ENCODE assay signal across 1 cellular context in genomic region chr16:65116818-65117430, GRCh38.
TF ChIP-seq lines count a peak whose summit lies in the region.

No MANE protein-coding gene starts in this region.

TF ChIP-seq in IMR-90, 13 proteins besides CTCF, POLR2A, EP300 and RAD21 (continued from another document):
- no peak for TF ChIP-seq ELK1 (IDR thresholded peaks at IDR 0.05; ENCODE audit: borderline replicate concordance, low read depth, low read length)
- TF ChIP-seq RFX5 (IDR thresholded peaks at IDR 0.05; ENCODE audit: low read depth, low read length) = no peak
- TF ChIP-seq NFE2L2 (IDR thresholded peaks at IDR 0.05; ENCODE audit: low read depth, low read length) = no peak
- TF ChIP-seq SMC3 (IDR thresholded peaks at IDR 0.05; ENCODE audit: low read depth, low read length) = no peak
- TF ChIP-seq CEBPB (IDR thresholded peaks at IDR 0.05; ENCODE audit: low read depth, low read length) = no peak
- TF ChIP-seq USF2 (IDR thresholded peaks at IDR 0.05; ENCODE audit: low read depth, low read length) = no peak
- no peak for TF ChIP-seq CHD1 (IDR thresholded peaks at IDR 0.05; ENCODE audit: low read depth, low read length)
- no peak for TF ChIP-seq MAFK (IDR thresholded peaks at IDR 0.05; ENCODE audit: low read depth, low read length)
- no peak for TF ChIP-seq BHLHE40 (IDR thresholded peaks at IDR 0.05; ENCODE audit: low read depth, low read length)
- TF ChIP-seq RCOR1 (IDR thresholded peaks at IDR 0.05; ENCODE audit: insufficient replicate concordance, low read length) = no peak
- TF ChIP-seq FOS (IDR thresholded peaks at IDR 0.05; ENCODE audit: low read depth, low read length) = no peak
- no peak for TF ChIP-seq MAZ (IDR thresholded peaks at IDR 0.05; ENCODE audit: borderline replicate concordance, low read depth, low read length)
TF ChIP-seq in IMR-90: peak in this region for 0.
